In the genomic region with DNA sequence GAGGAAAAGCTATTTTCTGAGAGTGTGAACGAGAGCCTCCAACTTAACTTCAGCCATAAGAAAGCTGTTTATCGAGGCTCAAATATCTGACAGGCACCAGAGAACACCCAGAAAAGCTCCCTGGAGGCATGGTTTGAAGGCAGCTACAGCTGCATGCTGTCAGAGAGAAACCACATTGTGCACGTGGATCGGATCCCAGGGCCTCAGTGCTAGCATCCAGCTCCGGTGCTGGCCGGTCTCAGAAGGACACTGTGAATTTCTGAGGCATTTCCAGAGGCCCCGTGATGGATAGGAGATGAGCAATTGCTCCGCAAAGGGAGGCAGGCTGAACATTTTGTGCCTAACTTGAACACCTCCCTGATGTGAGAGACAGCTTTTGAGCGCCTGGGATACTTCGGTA, we compare ENCODE assay signal across 19 cellular contexts.
DNase-seq lines count a peak whose midpoint lies in the region; ATAC-seq and TF ChIP-seq lines count a peak whose summit lies in the region.
"Had no signal": no experiment of that assay in that cellular context is flagged by ENCODE, and none has a peak within 500 bp of the region (broad histone marks: within the 10 kb centered on the region; RNA-seq: fewer than 3 reads in every experiment).

No MANE protein-coding gene starts in this region.

- no peaks in the 10 kb centered on the region for H3K36me3 Mint-ChIP-seq in effector memory CD8-positive, alpha-beta T cell (ENCODE audit: insufficient read depth)
- H3K36me3 Mint-ChIP-seq in activated naive CD8-positive, alpha-beta T cell treated with anti-CD3 and anti-CD28 coated beads for 36 hours = no peaks in the 10 kb centered on the region
- H3K36me3 Mint-ChIP-seq: CD4-positive, alpha-beta memory T cell had no signal

- no peak for DNase-seq in effector memory CD8-positive, alpha-beta T cell
- peak; percentile 63 to 71 for DNase-seq in left lung
- DNase-seq in smooth muscle cell (lab: John Stamatoyannopoulos, UW; ENCODE audit: unreplicated experiment) = no peak
- DNase-seq in DMS79 (lab: John Stamatoyannopoulos, UW) = no peak
- DNase-seq in activated effector memory CD4-positive, alpha-beta T cell treated with Interleukin-2 at 50 U/mL for 16 hours = no peak
- no peak for DNase-seq in GM13977 (ENCODE audit: low spot score)
- DNase-seq in activated naive CD8-positive, alpha-beta T cell treated with anti-CD3 and anti-CD28 coated beads for 36 hours = no peak
- DNase-seq: CD4-positive, alpha-beta memory T cell; central memory CD4-positive, alpha-beta T cell; endodermal cell; NCI-H2029; posterior cingulate gyrus; SHP77 treated with DMSO at 0.1 percent for 48 hours; WERI-Rb-1 had no signal

- intact Hi-C loops in left lung (cut with DNase I) = no loop called here

- H3K27ac ChIP-seq in BLaER1 = peak overlapping the region; percentile 66
- peak overlapping the region in 1 of 2 donors; percentile 67 for H3K27ac ChIP-seq in left lung
- H3K27ac ChIP-seq in smooth muscle cell (ENCODE audit: low read depth) = peak overlapping the region; percentile 95
- H3K27ac ChIP-seq: WERI-Rb-1 had no signal

- 50% methylated on average over 10 of the region's 10 CpGs for WGBS in smooth muscle cell (ENCODE audit: low lambda C conversion rate)

- no peak overlapping the region for H3K4me3 Mint-ChIP-seq in effector memory CD8-positive, alpha-beta T cell
- H3K4me3 Mint-ChIP-seq in activated naive CD8-positive, alpha-beta T cell treated with anti-CD3 and anti-CD28 coated beads for 36 hours = no peak overlapping the region
- H3K4me3 Mint-ChIP-seq: activated naive CD8-positive, alpha-beta T cell treated with anti-CD3 and anti-CD28 coated beads, Interleukin-2, amount 50 U/mL, for 24 hours; CD4-positive, alpha-beta memory T cell; endodermal cell; stimulated activated effector memory CD8-positive, alpha-beta T cell treated with anti-CD3 and anti-CD28 coated beads, Interleukin-12 subunit alpha, Interleukin-12 subunit beta, amount 100 ng/mL, for 72 hours had no signal

- H3F3A ChIP-seq in smooth muscle cell (ENCODE audit: low read depth) = no peaks in the 10 kb centered on the region

- H3K4me1 ChIP-seq in BLaER1 (peaks cover 37% of the 10 kb centered on the region), left lung (no peaks in the 10 kb centered on the region), smooth muscle cell (ENCODE audit: low read depth) (no peaks in the 10 kb centered on the region)

- no peaks in the 10 kb centered on the region for H4K20me1 ChIP-seq in BLaER1
- H4K20me1 ChIP-seq in smooth muscle cell (ENCODE audit: low read depth) = no peaks in the 10 kb centered on the region

- H3K27ac Mint-ChIP-seq in effector memory CD8-positive, alpha-beta T cell = peak overlapping the region; percentile 24 to 59
- no peak overlapping the region for H3K27ac Mint-ChIP-seq in activated naive CD8-positive, alpha-beta T cell treated with anti-CD3 and anti-CD28 coated beads for 36 hours
- H3K27ac Mint-ChIP-seq: activated naive CD8-positive, alpha-beta T cell treated with anti-CD3 and anti-CD28 coated beads, Interleukin-2, amount 50 U/mL, for 24 hours; endodermal cell had no signal

- no peak for ATAC-seq in effector memory CD8-positive, alpha-beta T cell (replicated peaks)
- ATAC-seq in left lung = peak; percentile 86
- ATAC-seq: activated naive CD8-positive, alpha-beta T cell treated with anti-CD3 and anti-CD28 coated beads, Interleukin-2, amount 50 U/mL, for 24 hours; HCT116; left lobe of liver had no signal

- H3K4me3 ChIP-seq in BLaER1 (no peak overlapping the region), left lung (no peak overlapping the region), smooth muscle cell (no peak overlapping the region)

- no peaks in the 10 kb centered on the region for H3K9me3 Mint-ChIP-seq in effector memory CD8-positive, alpha-beta T cell
- no peaks in the 10 kb centered on the region for H3K9me3 Mint-ChIP-seq in activated naive CD8-positive, alpha-beta T cell treated with anti-CD3 and anti-CD28 coated beads for 36 hours
- H3K9me3 Mint-ChIP-seq: activated naive CD8-positive, alpha-beta T cell treated with anti-CD3 and anti-CD28 coated beads, Interleukin-2, amount 50 U/mL, for 24 hours; CD4-positive, alpha-beta memory T cell; endodermal cell; stimulated activated effector memory CD8-positive, alpha-beta T cell treated with anti-CD3 and anti-CD28 coated beads, Interleukin-12 subunit alpha, Interleukin-12 subunit beta, amount 100 ng/mL, for 72 hours had no signal

- no peak overlapping the region for H2AFZ ChIP-seq in smooth muscle cell (ENCODE audit: low read depth)

- H3K27me3 ChIP-seq in BLaER1 (no peaks in the 10 kb centered on the region), left lung (no peaks in the 10 kb centered on the region), smooth muscle cell (ENCODE audit: low read depth) (no peaks in the 10 kb centered on the region)

- no peaks in the 10 kb centered on the region for H3K27me3 Mint-ChIP-seq in effector memory CD8-positive, alpha-beta T cell
- no peaks in the 10 kb centered on the region for H3K27me3 Mint-ChIP-seq in activated naive CD8-positive, alpha-beta T cell treated with anti-CD3 and anti-CD28 coated beads for 36 hours
- H3K27me3 Mint-ChIP-seq: activated naive CD8-positive, alpha-beta T cell treated with anti-CD3 and anti-CD28 coated beads, Interleukin-2, amount 50 U/mL, for 24 hours had no signal

- H3K4me2 ChIP-seq in BLaER1 (peak overlapping the region; percentile 88), smooth muscle cell (no peak overlapping the region)

- peaks cover 0 to 5% of the 10 kb centered on the region in 2 donors for H3K4me1 Mint-ChIP-seq in effector memory CD8-positive, alpha-beta T cell (ENCODE audit: low read depth in 2 of 2)
- H3K4me1 Mint-ChIP-seq in activated naive CD8-positive, alpha-beta T cell treated with anti-CD3 and anti-CD28 coated beads for 36 hours = no peaks in the 10 kb centered on the region
- H3K4me1 Mint-ChIP-seq: endodermal cell had no signal

- no peaks in the 10 kb centered on the region for H3K9me3 ChIP-seq in BLaER1
- H3K9me3 ChIP-seq in left lung = no peaks in the 10 kb centered on the region
- no peaks in the 10 kb centered on the region for H3K9me3 ChIP-seq in smooth muscle cell (replicated peaks; ENCODE audit: low read depth)

- TF ChIP-seq CTCF in left lung (IDR thresholded peaks at IDR 0.05) = no peak
- no peak for TF ChIP-seq CTCF in smooth muscle cell (IDR thresholded peaks at IDR 0.05; ENCODE audit: borderline replicate concordance, insufficient read depth, poor library complexity, severe bottlenecking)
- TF ChIP-seq CTCF in GM13977 (IDR thresholded peaks at IDR 0.05; ENCODE audit: extremely low read depth, insufficient read depth, missing control alignments) = no peak

- H3K79me2 ChIP-seq in smooth muscle cell (ENCODE audit: low read depth) = no peaks in the 10 kb centered on the region

- H3K36me3 ChIP-seq in BLaER1 (no peaks in the 10 kb centered on the region), left lung (no peaks in the 10 kb centered on the region), smooth muscle cell (ENCODE audit: low read depth) (no peaks in the 10 kb centered on the region)
- H3K36me3 ChIP-seq: WERI-Rb-1 had no signal

- in situ Hi-C loops in GM13977 (cut with MboI; ENCODE audit: low pct_unique_long_range_greater_than_20kb, low sequenced_read_pairs, unreplicated experiment) = no loop called here

- no peak overlapping the region; the same call in 1 of the 2 replicates for H3K9ac ChIP-seq in BLaER1
- H3K9ac ChIP-seq in smooth muscle cell (ENCODE audit: low read depth) = peak overlapping the region; percentile 73

Comparison
In these comparisons a context has a peak if more than half of its experiments do, and no peak if none do; other contexts are left out.
1. DNase-seq: peak in left lung (2 of 2); none in effector memory CD8-positive, alpha-beta T cell (0 of 3), smooth muscle cell (single experiment), DMS79 (single experiment), activated effector memory CD4-positive, alpha-beta T cell treated with Interleukin-2 at 50 U/mL for 16 hours (single experiment), GM13977 (single experiment) and activated naive CD8-positive, alpha-beta T cell treated with anti-CD3 and anti-CD28 coated beads for 36 hours (single experiment).